ENCODE assay signal across 34 cellular contexts in the genomic region with DNA sequence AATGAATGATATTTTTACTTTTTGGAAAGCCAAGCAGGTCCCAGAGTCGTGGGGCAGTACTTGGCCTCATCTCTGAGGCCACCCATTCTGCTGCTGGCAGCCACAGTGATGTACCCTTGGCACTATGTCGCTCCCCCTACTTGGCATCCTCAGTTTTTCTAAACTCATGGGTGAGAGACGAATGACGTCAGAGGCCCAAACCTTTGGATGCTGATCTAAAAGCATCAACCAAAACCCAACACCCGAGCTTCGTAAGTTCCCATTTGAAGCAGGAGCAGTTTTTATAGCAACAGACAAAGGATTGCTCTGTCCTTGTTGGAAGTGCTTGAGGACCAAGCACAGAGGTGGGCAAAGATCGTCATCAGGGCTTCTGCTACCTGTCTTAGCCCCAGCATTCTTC.
"Had no signal": no experiment of that assay in that cellular context is flagged by ENCODE, and none has a peak within 500 bp of the region (broad histone marks: within the 10 kb centered on the region; RNA-seq: fewer than 3 reads in every experiment).

No MANE protein-coding gene starts in this region.

- H3K4me3 ChIP-seq: MG63 had no signal

- DNase-seq: Karpas-422, Kasumi-1, MG63, MM.1S, MV-4-11, NCI-H1048, NCI-H1092, NCI-H1092 treated with DMSO at 0.1 percent for 48 hours, NCI-H1105, NCI-H1105 treated with DMSO at 0.1 percent for 48 hours, NCI-H1417, NCI-H1417 treated with DMSO at 0.1 percent for 48 hours, NCI-H1436, NCI-H1436 treated with DMSO at 0.1 percent for 48 hours, NCI-H146, NCI-H1694, NCI-H1694 treated with DMSO at 0.1 percent for 48 hours, NCI-H187, NCI-H187 treated with DMSO at 0.1 percent for 48 hours, NCI-H1930, NCI-H2029, NCI-H2029 treated with DMSO at 0.1 percent for 48 hours, NCI-H2081, NCI-H2081 treated with DMSO at 0.1 percent for 48 hours, NCI-H2107, NCI-H2171, NCI-H2171 treated with DMSO at 0.1 percent for 48 hours, NCI-H2227 treated with DMSO at 0.1 percent for 48 hours, NCI-H226, NCI-H345, NCI-H446, NCI-H446 treated with DMSO at 0.1 percent for 48 hours, NCI-H510A had no signal

- H3K9me3 ChIP-seq: MG63 had no signal

- H3K27me3 ChIP-seq: MG63 had no signal

- H3K27ac ChIP-seq: KMS-11 had no signal

- H3K4me2 ChIP-seq: KMS-11 had no signal

- H3K9ac ChIP-seq: KMS-11 had no signal

- H3K36me3 ChIP-seq: MG63 had no signal
